Comparison of ENCODE assay signal across 9 cellular contexts in genomic region chrX:105876658-105877057, GRCh38. TPM values are rescaled to one million over a fixed set of nuclear protein-coding genes. Genes with fewer than 3 reads are reported as not detected.
DNase-seq lines count a peak whose midpoint lies in the region; ATAC-seq and TF ChIP-seq lines count a peak whose summit lies in the region.
"Had no signal": no experiment of that assay in that cellular context is flagged by ENCODE, and none has a peak within 500 bp of the region (broad histone marks: within the 10 kb centered on the region; RNA-seq: fewer than 3 reads in every experiment).

No MANE protein-coding gene starts in this region.

- no peaks in the 10 kb centered on the region for H3K9me3 ChIP-seq in cardiac muscle cell (ENCODE audit: low read depth)

- no peaks in the 10 kb centered on the region for H3K36me3 ChIP-seq in cardiac muscle cell

- TF ChIP-seq CTCF in cardiac muscle cell (IDR thresholded peaks at IDR 0.05; ENCODE audit: low read depth, low read length), result peak; percentile 19
- TF ChIP-seq CTCF in coronary artery (IDR thresholded peaks at IDR 0.05), result no peak

- H3K4me1 ChIP-seq in cardiac muscle cell (ENCODE audit: low read depth), result no peaks in the 10 kb centered on the region

- peak; percentile 16 for DNase-seq in cardiac muscle cell (ENCODE audit: low read depth in 1 of 2, low spot score in 1 of 2)
- no peak for DNase-seq in Right ventricle myocardium inferior (ENCODE audit: missing footprints)
- peak; percentile 60 for DNase-seq in NCI-H82 (lab: John Stamatoyannopoulos, UW)
- DNase-seq in fibroblast of peridontal ligament (ENCODE audit: extremely low read depth), result peak; percentile 3
- no peak for DNase-seq in activated CD4-positive, CD25-positive, alpha-beta regulatory T cell treated with anti-CD3 and anti-CD28 coated beads, Interleukin-2, amount 50 U/mL, for 72 hours
- DNase-seq in effector CD4-positive, alpha-beta T cell, result no peak
- no peak for DNase-seq in coronary artery (ENCODE audit: low spot score)
- DNase-seq: NCI-H226 had no signal

- no peaks in the 10 kb centered on the region for H3K27me3 ChIP-seq in cardiac muscle cell

- H3K27ac ChIP-seq in cardiac muscle cell, result no peak overlapping the region
- H3K27ac ChIP-seq in coronary artery, result no peak overlapping the region

- ATAC-seq in Right ventricle myocardium inferior (no peak), HG02798 (IDR thresholded peaks at IDR 0.05; ENCODE audit: poor library complexity, unreplicated experiment) (no peak)

- H3K4me3 ChIP-seq in cardiac muscle cell (no peak overlapping the region), coronary artery (no peak overlapping the region)

- intact Hi-C loops in Right ventricle myocardium inferior (cut with DNase I), result no loop called here

RNA-seq across cellular contexts. Expression of gene NRK, which starts 54.3 kb away (rescaled TPM):
- 0.12 and 0.53 TPM in 2 replicates for total RNA-seq in cardiac muscle cell
- 0.10 TPM in 1 of 2 replicates, not detected in the other for polyA plus RNA-seq in cardiac muscle cell
- 2.1 TPM for total RNA-seq in Right ventricle myocardium inferior

Comparison
In these comparisons a context has a peak if more than half of its experiments do, and no peak if none do; other contexts are left out.
1. DNase-seq: peak in cardiac muscle cell (2 of 2), NCI-H82 (single experiment) and fibroblast of peridontal ligament (single experiment); none in Right ventricle myocardium inferior (single experiment), activated CD4-positive, CD25-positive, alpha-beta regulatory T cell treated with anti-CD3 and anti-CD28 coated beads, Interleukin-2, amount 50 U/mL, for 72 hours (single experiment), effector CD4-positive, alpha-beta T cell (single experiment) and coronary artery (single experiment).